33 cellular contexts compared by ENCODE assay signal in the genomic region with DNA sequence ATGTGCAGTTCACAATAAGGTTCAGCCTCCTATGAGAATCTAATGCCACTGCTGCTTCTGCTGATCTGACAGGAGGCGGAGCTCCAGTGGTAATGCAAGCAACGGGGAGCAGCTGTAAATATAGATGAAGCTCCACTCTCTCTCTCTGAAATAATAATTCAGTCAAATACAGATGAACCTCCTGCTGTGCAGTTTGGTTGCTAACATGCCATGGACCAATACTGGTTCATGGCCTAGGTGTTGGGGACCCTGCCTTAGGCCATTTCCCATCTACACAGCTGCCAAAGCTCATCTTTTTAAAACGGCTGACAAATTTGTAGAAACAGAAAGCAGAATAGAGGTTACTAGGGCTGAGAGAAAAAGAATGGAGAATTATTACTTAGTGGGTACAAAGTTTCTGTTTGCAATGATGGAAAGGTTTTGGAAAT. TPM values are rescaled to one million over a fixed set of nuclear protein-coding genes. Genes with fewer than 3 reads are reported as not detected.
DNase-seq lines count a peak whose midpoint lies in the region; ATAC-seq, FAIRE-seq and TF ChIP-seq lines count a peak whose summit lies in the region.
"Had no signal": no experiment of that assay in that cellular context is flagged by ENCODE, and none has a peak within 500 bp of the region (broad histone marks: within the 10 kb centered on the region; RNA-seq: fewer than 3 reads in every experiment).

No MANE protein-coding gene starts in this region.

- H3K27me3 ChIP-seq in GM12878 (replicated peaks in 1 of 2; ENCODE audit: control insufficient read depth in 2 of 2, insufficient read depth in 2 of 2, low read length in 1 of 2) (no peaks in the 10 kb centered on the region), neural progenitor cell (no peaks in the 10 kb centered on the region), heart right ventricle (no peaks in the 10 kb centered on the region)
- H3K27me3 ChIP-seq: brain microvascular endothelial cell, MG63, pancreas, SJSA1 had no signal

- intact Hi-C loops in GM12878 (cut with micrococcal nuclease; ENCODE audit: unreplicated experiment) (no loop called here), heart right ventricle (cut with DNase I) (no loop called here)

- H3K4me3 ChIP-seq in GM12878 (no peak overlapping the region), neural progenitor cell (no peak overlapping the region), heart right ventricle (no peak overlapping the region)
- H3K4me3 ChIP-seq: GM23338, lung, MG63, pancreas, SJSA1, thoracic aorta had no signal

- H4K20me1 ChIP-seq in GM12878 (ENCODE audit: control insufficient read depth, insufficient read depth) = no peaks in the 10 kb centered on the region
- H4K20me1 ChIP-seq in neural progenitor cell (ENCODE audit: low read depth) = no peaks in the 10 kb centered on the region

- SMC1A ChIA-PET in GM12878 (lab: Charles Lee; ENCODE audit: uncharacterized antibody, unreplicated experiment) = interaction anchor here (0.6 to 3.5 kb wide), 8 partner anchors 8 to 860 kb away, joined by 3 to 20 read pairs (median 4); no protein-coding TSS in a partner anchor

- no peaks in the 10 kb centered on the region for H3K9me3 ChIP-seq in GM12878 (replicated peaks; ENCODE audit: control insufficient read depth, insufficient read depth, low read length)
- no peaks in the 10 kb centered on the region for H3K9me3 ChIP-seq in neural progenitor cell (ENCODE audit: low read depth)
- H3K9me3 ChIP-seq in heart right ventricle = no peaks in the 10 kb centered on the region
- H3K9me3 ChIP-seq: Caco-2, MG63, pancreas, SJSA1, thoracic aorta had no signal

- RAD21 ChIA-PET in GM12878 (lab: Charles Lee; ENCODE audit: unreplicated experiment) = interaction anchor here (0.9 to 1.9 kb wide), 2 partner anchors 37 to 61 kb away, joined by 3 to 8 read pairs; no protein-coding TSS in a partner anchor

- TF ChIP-seq RAD21 in GM12878 (IDR thresholded peaks at IDR 0.05; ENCODE audit: insufficient read depth, low read depth, low read length) = no peak

- H3K9ac ChIP-seq in GM12878 (ENCODE audit: control insufficient read depth, insufficient read depth, low read length) (no peak overlapping the region), neural progenitor cell (no peak overlapping the region)
- H3K9ac ChIP-seq: KMS-11 had no signal

- peaks cover 1% of the 10 kb centered on the region for H3K36me3 Mint-ChIP-seq in neural progenitor cell
- H3K36me3 Mint-ChIP-seq: activated naive CD4-positive, alpha-beta T cell treated with anti-CD3 and anti-CD28 coated beads, Interleukin-2, amount 50 U/mL, for 72 hours; naive thymus-derived CD8-positive, alpha-beta T cell; T-cell; WTC11 had no signal

- H3K4me1 Mint-ChIP-seq in neural progenitor cell = peaks cover 11% of the 10 kb centered on the region
- H3K4me1 Mint-ChIP-seq: naive thymus-derived CD8-positive, alpha-beta T cell had no signal

- no peaks in the 10 kb centered on the region for H3K79me2 ChIP-seq in GM12878 (ENCODE audit: control insufficient read depth, insufficient read depth, low read length)
- no peaks in the 10 kb centered on the region for H3K79me2 ChIP-seq in neural progenitor cell (ENCODE audit: low read depth)

- in situ Hi-C loops in GM12878 (cut with MboI) = no loop called here

- CTCF ChIA-PET in GM12878 (lab: Yijun Ruan, JAX) = interaction anchor here (0.7 to 3.6 kb wide), 4 partner anchors 10 to 214 kb away, joined by 3 to 21 read pairs (median 8); no protein-coding TSS in a partner anchor

- H2AFZ ChIP-seq in GM12878 (ENCODE audit: control insufficient read depth, low read depth, low read length) = peak overlapping the region; percentile 11; the same call in 1 of the 2 replicates
- H2AFZ ChIP-seq in neural progenitor cell (replicated peaks) = no peak overlapping the region
- H2AFZ ChIP-seq: GM23338 had no signal

- H3K27ac ChIP-seq in GM12878 (ENCODE audit: control insufficient read depth, insufficient read depth) = no peak overlapping the region
- no peak overlapping the region for H3K27ac ChIP-seq in neural progenitor cell
- no peak overlapping the region for H3K27ac ChIP-seq in heart right ventricle
- H3K27ac ChIP-seq: brain microvascular endothelial cell, KMS-11, pancreas, SJSA1, thoracic aorta had no signal

- FAIRE-seq in GM12878 (lab: Jason Lieb, UNC) = no peak
- FAIRE-seq: pancreas, RCC 7860, small intestine had no signal

- H3K36me3 ChIP-seq in GM12878 (ENCODE audit: control insufficient read depth in 2 of 2, insufficient read depth in 2 of 2, low read length in 1 of 2) (no peaks in the 10 kb centered on the region), neural progenitor cell (no peaks in the 10 kb centered on the region), heart right ventricle (no peaks in the 10 kb centered on the region)
- H3K36me3 ChIP-seq: brain microvascular endothelial cell, MG63, pancreas, SJSA1, thoracic aorta had no signal

- TF ChIP-seq POLR2A in GM12878 (IDR thresholded peaks at IDR 0.05; ENCODE audit: low read depth, low read length) = no peak

- no peak overlapping the region for H3K4me2 ChIP-seq in GM12878 (ENCODE audit: control insufficient read depth, insufficient read depth)
- no peak overlapping the region for H3K4me2 ChIP-seq in neural progenitor cell
- H3K4me2 ChIP-seq: GM23338, KMS-11 had no signal

- H3F3A ChIP-seq in neural progenitor cell (ENCODE audit: low read depth) = peaks cover 6% of the 10 kb centered on the region

- 37% methylated on average over 3 of the region's 3 CpGs for WGBS in GM12878 (ENCODE audit: insufficient coverage, insufficient replicate concordance, low lambda C conversion rate, missing lambda C conversion rate)
- WGBS in heart right ventricle, 2 donors = 65 to 66% methylated on average over 3 of the region's 3 CpGs

- DNase-seq in DMS53 (lab: John Stamatoyannopoulos, UW) (peak; percentile 57), DMS53 treated with DMSO at 0.1 percent for 48 hours (lab: John Stamatoyannopoulos, UW; ENCODE audit: unreplicated experiment) (no peak), NCI-H146 (lab: John Stamatoyannopoulos, UW) (peak; percentile 72), GM12878 (ENCODE audit: low read depth, low spot score) (no peak), neural progenitor cell (ENCODE audit: low spot score) (no peak), SHP77 treated with DMSO at 0.1 percent for 48 hours (lab: John Stamatoyannopoulos, UW) (no peak), heart right ventricle (no peak), T-helper 2 cell (no peak)
- DNase-seq: 8988T; activated CD4-positive, alpha-beta T cell treated with anti-CD3 and anti-CD28 coated beads, Interleukin-2, amount 10 ng/mL, durations not matched to agents 24 days and 14 days; activated effector memory CD4-positive, alpha-beta T cell treated with Interleukin-2 at 50 U/mL for 16 hours; amygdala; brain microvascular endothelial cell; C1 segment of cervical spinal cord; Caco-2; foreskin melanocyte; MG63; naive thymus-derived CD8-positive, alpha-beta T cell; NCI-H1105 treated with DMSO at 0.1 percent for 48 hours; NCI-H2171; NCI-H524 treated with DMSO at 0.1 percent for 48 hours; pancreas; small intestine; stimulated activated naive CD4-positive, alpha-beta T cell treated with Interleukin-2 at 50 U/mL for 16 hours; T-cell had no signal

- no peak overlapping the region for H3K4me3 Mint-ChIP-seq in neural progenitor cell
- H3K4me3 Mint-ChIP-seq: activated CD4-positive, alpha-beta T cell treated with anti-CD3 and anti-CD28 coated beads, Interleukin-2, amount 10 ng/mL, durations not matched to agents 24 days and 14 days; GM23338; naive thymus-derived CD8-positive, alpha-beta T cell; T-cell; WTC11 had no signal

- H3K27ac Mint-ChIP-seq in neural progenitor cell = peak overlapping the region; percentile 83
- H3K27ac Mint-ChIP-seq: activated CD4-positive, alpha-beta T cell treated with anti-CD3 and anti-CD28 coated beads, Interleukin-2, amount 10 ng/mL, durations not matched to agents 24 days and 14 days; activated naive CD4-positive, alpha-beta T cell treated with anti-CD3 and anti-CD28 coated beads, Interleukin-2, amount 50 U/mL, for 72 hours; GM23338; T-cell; WTC11 had no signal

- H3K4me1 ChIP-seq in GM12878 (ENCODE audit: control insufficient read depth, insufficient read depth, low read length) (peaks cover 6% of the 10 kb centered on the region; the same call in 1 of the 2 replicates), neural progenitor cell (peaks cover 18% of the 10 kb centered on the region), heart right ventricle (no peaks in the 10 kb centered on the region)
- H3K4me1 ChIP-seq: Caco-2, pancreas had no signal

- H3K27me3 Mint-ChIP-seq in neural progenitor cell (ENCODE audit: insufficient read depth, low read depth) = no peaks in the 10 kb centered on the region
- H3K27me3 Mint-ChIP-seq: activated CD4-positive, alpha-beta T cell treated with anti-CD3 and anti-CD28 coated beads, Interleukin-2, amount 10 ng/mL, durations not matched to agents 24 days and 14 days; naive thymus-derived CD8-positive, alpha-beta T cell; T-cell had no signal

- no peak for TF ChIP-seq CTCF in GM12878 (IDR thresholded peaks at IDR 0.05 in 2 of 3, conservative IDR thresholded peaks at IDR 0.05 in 1 of 3; ENCODE audit: control insufficient read depth in 2 of 3, extremely low read depth in 1 of 3, insufficient read depth in 1 of 3, low read depth in 3 of 3, low read length in 3 of 3)
- no peak for TF ChIP-seq CTCF in neural progenitor cell (IDR thresholded peaks at IDR 0.05)
- no peak for TF ChIP-seq CTCF in heart right ventricle (IDR thresholded peaks at IDR 0.05)

- BruUV-seq in GM12878 (replicated peaks; lab: Mats Ljungman, UMichigan) = no TSS peak

- no peak for TF ChIP-seq EP300 in GM12878 (IDR thresholded peaks at IDR 0.05; ENCODE audit: borderline replicate concordance in 1 of 2, control insufficient read depth in 1 of 2, low read depth in 2 of 2, low read length in 2 of 2)

- POLR2A ChIA-PET in GM12878 (lab: Charles Lee) = interaction anchor here (0.9 to 1.0 kb wide), 2 partner anchors 16 to 80 kb away, joined by 3 to 5 read pairs; no protein-coding TSS in a partner anchor

- ATAC-seq in GM12878 = no peak; the same call in 2 of the 3 replicates
- no peak for ATAC-seq in heart right ventricle
- ATAC-seq: activated naive CD4-positive, alpha-beta T cell treated with anti-CD3 and anti-CD28 coated beads, Interleukin-2, amount 50 U/mL, for 72 hours; GM23338; naive thymus-derived CD8-positive, alpha-beta T cell; pancreas; T-cell; WTC11 had no signal

- no peaks in the 10 kb centered on the region for H3K9me3 Mint-ChIP-seq in neural progenitor cell
- H3K9me3 Mint-ChIP-seq: activated CD4-positive, alpha-beta T cell treated with anti-CD3 and anti-CD28 coated beads, Interleukin-2, amount 10 ng/mL, durations not matched to agents 24 days and 14 days; activated naive CD4-positive, alpha-beta T cell treated with anti-CD3 and anti-CD28 coated beads, Interleukin-2, amount 50 U/mL, for 72 hours; GM23338; naive thymus-derived CD8-positive, alpha-beta T cell; T-cell; WTC11 had no signal

RNA-seq across cellular contexts. Expression of a gene that starts 10.7 kb away (rescaled TPM):
- 156 and 159 TPM in 2 replicates for total RNA-seq in GM12878 (2013; cell fraction: nucleolus; rRNA removed)
- total RNA-seq in GM12878 (2014; rRNA removed) (38.3 and 40.4 TPM in 2 replicates), GM12878 (2014; rRNA removed; fragmentation: Illumina TruSeq; extraction: Trizol) (64.5 and 69.7 TPM in 2 replicates), GM12878 (2021) (267 and 271 TPM in 2 replicates), neural progenitor cell (ENCODE audit: low replicate concordance) (85.0 and 107 TPM in 2 replicates), heart right ventricle (10 to 100 TPM; 63.7 to 93.8 (median 77.6) TPM)
- polyA plus RNA-seq in GM12878 (2011; ENCODE audit: low read depth) = 136 TPM
- polyA plus RNA-seq in GM12878 (2011; rRNA removed) (191 and 282 TPM in 2 replicates), GM12878 (2014; fragmentation: Illumina TruSeq; extraction: Trizol) (343 and 435 TPM in 2 replicates), GM12878 (2014; fragmentation: Nextera tagmentation; extraction: Ambion mirVana) (100 to 1,000 TPM; 221 to 285 TPM), GM12878 (2014; rRNA removed) (293 and 302 TPM in 2 replicates), GM12878 (2016; fragmentation: Nextera tagmentation; extraction: Ambion mirVana) (100 to 1,000 TPM; 135 to 141 TPM), heart right ventricle (10 to 100 TPM; 78.3 to 93.7 TPM)
- 65.8 TPM in 2 replicates for polyA plus RNA-seq in GM12878 (2011; cell fraction: cytosol; rRNA removed)
- polyA plus RNA-seq in GM12878 (2011; cell fraction: nucleus; rRNA removed) = 99.4 and 152 TPM in 2 replicates
- 279 and 381 TPM in 2 replicates for polyA plus RNA-seq in GM12878 (2012)
- 25.9 and 39.1 TPM in 2 replicates for polyA minus RNA-seq in GM12878 (2011; rRNA and poly(A)+ RNA removed)
- polyA minus RNA-seq in GM12878 (2011; cell fraction: cytosol; rRNA and poly(A)+ RNA removed) = 29.8 and 31.5 TPM in 2 replicates
- 37.6 and 51.6 TPM in 2 replicates for polyA minus RNA-seq in GM12878 (2011; cell fraction: nucleus; rRNA and poly(A)+ RNA removed)

Comparison
In these comparisons a context has a peak if more than half of its experiments do, and no peak if none do; other contexts are left out.
1. DNase-seq: peak in DMS53 (single experiment) and NCI-H146 (single experiment); none in DMS53 treated with DMSO at 0.1 percent for 48 hours (single experiment), GM12878 (single experiment), neural progenitor cell (single experiment), SHP77 treated with DMSO at 0.1 percent for 48 hours (single experiment), heart right ventricle (0 of 2) and T-helper 2 cell (0 of 5).